ENCODE assay signal across 24 cellular contexts in genomic region chr7:40884226-40884625, GRCh38.
"Had no signal": no experiment of that assay in that cellular context is flagged by ENCODE, and none has a peak within 500 bp of the region (broad histone marks: within the 10 kb centered on the region; RNA-seq: fewer than 3 reads in every experiment).

No MANE protein-coding gene starts in this region.

- H3K9me3 ChIP-seq: body of pancreas, esophagus squamous epithelium, lower lobe of right lung, sigmoid colon, upper lobe of right lung had no signal

- H3K9ac ChIP-seq: neural progenitor cell had no signal

- DNase-seq: activated naive CD4-positive, alpha-beta T cell treated with Interleukin-2 at 50 U/mL for 16 hours; activated naive CD8-positive, alpha-beta T cell treated with anti-CD3 and anti-CD28 coated beads, Interleukin-2, amount 10 ng/mL, durations not matched to agents 7 days and 5 days; activated T-cell treated with anti-CD3 and anti-CD28 coated beads, Interleukin-2, amount 50 U/mL, for 24 hours; amniotic stem cell; body of pancreas; caudate nucleus; dorsolateral prefrontal cortex; effector memory CD8-positive, alpha-beta T cell; esophagus squamous epithelium; heart right ventricle; lower lobe of right lung; naive thymus-derived CD4-positive, alpha-beta T cell; retina; sigmoid colon; stimulated activated CD4-positive, alpha-beta T cell treated with anti-CD3 and anti-CD28 coated beads, Interleukin-4, amount 100 ng/mL, for 24 hours; stimulated activated naive CD4-positive, alpha-beta T cell treated with Interleukin-2 at 50 U/mL for 16 hours; T-helper 9 cell; upper lobe of right lung had no signal

- H3K4me2 ChIP-seq: neural progenitor cell had no signal

- H3K4me1 ChIP-seq: body of pancreas, heart right ventricle, lower lobe of right lung, neural progenitor cell, upper lobe of right lung had no signal

- ATAC-seq: body of pancreas; effector memory CD8-positive, alpha-beta T cell; heart right ventricle; left lobe of liver; lower lobe of right lung; naive thymus-derived CD4-positive, alpha-beta T cell; upper lobe of right lung; WTC11 had no signal

- H3K36me3 ChIP-seq: esophagus squamous epithelium, heart right ventricle, lower lobe of right lung, neural progenitor cell, sigmoid colon, upper lobe of right lung had no signal

- H3K27me3 Mint-ChIP-seq: activated naive CD8-positive, alpha-beta T cell treated with anti-CD3 and anti-CD28 coated beads, Interleukin-2, amount 10 ng/mL, durations not matched to agents 7 days and 5 days; activated T-cell treated with anti-CD3 and anti-CD28 coated beads, Interleukin-2, amount 50 U/mL, for 24 hours; effector memory CD8-positive, alpha-beta T cell had no signal

- H3K27ac ChIP-seq: body of pancreas, dorsolateral prefrontal cortex, esophagus squamous epithelium, heart right ventricle, lower lobe of right lung, neural progenitor cell, sigmoid colon, upper lobe of right lung had no signal

- H3K4me3 Mint-ChIP-seq: activated naive CD8-positive, alpha-beta T cell treated with anti-CD3 and anti-CD28 coated beads, Interleukin-2, amount 10 ng/mL, durations not matched to agents 7 days and 5 days; activated T-cell treated with anti-CD3 and anti-CD28 coated beads, Interleukin-2, amount 50 U/mL, for 24 hours; effector memory CD8-positive, alpha-beta T cell; naive thymus-derived CD4-positive, alpha-beta T cell; neural progenitor cell; WTC11 had no signal

- H3K4me1 Mint-ChIP-seq: naive thymus-derived CD4-positive, alpha-beta T cell; neural progenitor cell had no signal

- H3K9me3 Mint-ChIP-seq: activated naive CD8-positive, alpha-beta T cell treated with anti-CD3 and anti-CD28 coated beads, Interleukin-2, amount 10 ng/mL, durations not matched to agents 7 days and 5 days; neural progenitor cell had no signal

- H3K27ac Mint-ChIP-seq: activated naive CD8-positive, alpha-beta T cell treated with anti-CD3 and anti-CD28 coated beads, Interleukin-2, amount 10 ng/mL, durations not matched to agents 7 days and 5 days; activated T-cell treated with anti-CD3 and anti-CD28 coated beads, Interleukin-2, amount 50 U/mL, for 24 hours; activated T-helper 2 cell treated with anti-CD3 and anti-CD28 coated beads, Interferon-gamma antibody, Interleukin-2, Interleukin-4, amounts not matched to agents 10 μg/mL and 5 μg/mL and 100 μg/mL, durations not matched to agents 14 hours and 24 hours and 36 hours; effector memory CD8-positive, alpha-beta T cell; naive thymus-derived CD4-positive, alpha-beta T cell; neural progenitor cell; WTC11 had no signal

- H2AFZ ChIP-seq: neural progenitor cell had no signal

- FAIRE-seq: colon, keratinocyte had no signal

- H3K4me3 ChIP-seq: body of pancreas, dorsolateral prefrontal cortex, esophagus squamous epithelium, heart right ventricle, lower lobe of right lung, neural progenitor cell, sigmoid colon, upper lobe of right lung had no signal

- H3K36me3 Mint-ChIP-seq: activated naive CD8-positive, alpha-beta T cell treated with anti-CD3 and anti-CD28 coated beads, Interleukin-2, amount 10 ng/mL, durations not matched to agents 7 days and 5 days; neural progenitor cell; WTC11 had no signal

- H3K27me3 ChIP-seq: body of pancreas, esophagus squamous epithelium, heart right ventricle, neural progenitor cell, sigmoid colon, upper lobe of right lung had no signal
